Comparison of ENCODE assay signal across 1 cellular context in the genomic region with DNA sequence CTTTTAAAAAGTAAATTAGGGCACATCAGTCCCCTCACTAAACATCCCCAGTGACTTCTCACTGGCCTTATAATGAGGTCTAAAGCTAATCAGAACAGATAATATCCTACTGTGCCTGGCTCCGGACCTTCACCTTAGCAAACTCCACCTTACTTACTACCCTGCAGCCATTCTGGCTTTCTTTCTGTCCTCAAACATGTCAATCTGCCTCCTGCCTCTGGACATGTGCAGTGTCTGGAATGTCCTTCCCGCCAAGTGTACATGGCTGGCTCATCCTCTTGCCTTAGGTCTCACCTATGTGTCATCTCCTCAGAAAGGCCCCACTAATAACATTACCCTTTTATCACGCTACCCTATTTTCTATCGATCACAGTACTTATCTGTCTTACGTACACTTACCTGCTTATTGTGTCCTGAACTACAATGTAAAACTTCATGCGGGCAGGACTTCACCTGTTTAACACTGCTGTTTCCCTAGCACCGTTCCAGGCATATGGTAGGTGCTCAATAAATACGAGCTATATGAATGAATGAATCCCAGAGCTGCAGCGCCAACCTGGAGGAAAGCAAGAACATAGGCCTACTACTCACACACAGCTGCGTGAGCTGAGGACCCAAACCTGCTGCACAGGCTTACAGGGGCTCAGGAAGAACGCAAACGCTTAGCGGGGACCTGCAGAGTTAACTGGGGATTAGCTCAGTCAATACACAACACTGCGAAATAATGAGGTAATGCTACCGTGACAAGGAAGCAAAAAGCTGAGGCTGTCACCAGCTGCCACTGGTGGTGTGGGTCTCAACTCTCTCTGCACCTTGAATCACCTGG.
TF ChIP-seq lines count a peak whose summit lies in the region.

No MANE protein-coding gene starts in this region.

TF ChIP-seq in H1, 55 proteins besides CTCF, POLR2A, EP300 and RAD21:
- TF ChIP-seq ATF2 (IDR thresholded peaks at IDR 0.05; ENCODE audit: low read length) (no peak), E2F6 (IDR thresholded peaks at IDR 0.05) (0 out of 2 replicates have a peak, but pooled peaks have one; percentile 25)
